9 cellular contexts compared by ENCODE assay signal in the genomic region with DNA sequence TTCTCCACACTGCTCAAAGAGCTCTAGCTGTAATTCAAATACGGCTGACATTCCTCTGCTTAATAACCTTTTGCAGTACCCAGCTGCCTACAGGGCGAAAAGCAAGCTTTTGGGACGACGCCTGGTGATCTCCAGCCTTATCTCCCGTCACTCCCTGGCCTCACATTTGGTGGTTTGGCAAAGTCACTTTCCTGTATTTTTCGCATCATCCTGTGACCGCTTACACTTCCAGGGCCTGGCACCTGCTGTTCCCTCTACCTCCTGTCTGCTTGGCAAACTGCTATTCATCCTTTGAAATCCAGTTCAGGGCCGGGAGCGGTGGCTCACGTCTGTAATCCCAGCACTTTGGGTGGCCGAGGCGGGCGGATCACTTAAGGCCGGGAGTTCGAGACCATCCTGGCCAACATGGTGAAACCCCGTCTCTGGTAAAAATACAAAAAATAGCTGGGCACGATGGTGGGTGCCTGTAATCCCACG. TPM values are rescaled to one million over a fixed set of nuclear protein-coding genes. Genes with fewer than 3 reads are reported as not detected.
DNase-seq lines count a peak whose midpoint lies in the region; FAIRE-seq and TF ChIP-seq lines count a peak whose summit lies in the region.
"Had no signal": no experiment of that assay in that cellular context is flagged by ENCODE, and none has a peak within 500 bp of the region (broad histone marks: within the 10 kb centered on the region; RNA-seq: fewer than 3 reads in every experiment).

No MANE protein-coding gene starts in this region.

- peaks cover 15% of the 10 kb centered on the region for H3K27me3 ChIP-seq in astrocyte (ENCODE audit: insufficient read depth, low read length)
- H3K27me3 ChIP-seq in subcutaneous abdominal adipose tissue (ENCODE audit: control insufficient read depth in 5 of 5, insufficient read depth in 4 of 5, low read length in 5 of 5), result peaks cover 0 to 28% (median 21%) of the 10 kb centered on the region in 5 donors

- H3K9me3 ChIP-seq in astrocyte (ENCODE audit: insufficient read depth, low read depth, low read length) (no peaks in the 10 kb centered on the region), kidney (ENCODE audit: control insufficient read depth in 1 of 2, low read length in 2 of 2) (no peaks in the 10 kb centered on the region), subcutaneous abdominal adipose tissue (ENCODE audit: control insufficient read depth in 5 of 5, low read length in 5 of 5) (no peaks in the 10 kb centered on the region)

- peak overlapping the region; percentile 81 for H2AFZ ChIP-seq in astrocyte (ENCODE audit: low read depth, low read length)

- FAIRE-seq in astrocyte (lab: Jason Lieb, UNC) (no peak), kidney (lab: Jason Lieb, UNC) (no peak), urothelium cell line (lab: Jason Lieb, UNC) (no peak)

- no peak for DNase-seq in activated CD4-positive, alpha-beta T cell treated with anti-CD3 and anti-CD28 coated beads, Interleukin-2, amount 10 ng/mL, durations not matched to agents 7 days and 5 days
- no peak for DNase-seq in activated CD4-positive, alpha-beta T cell treated with anti-CD3 and anti-CD28 coated beads for 1 hour
- DNase-seq in astrocyte (ENCODE audit: low read depth) (no peak), kidney (no peak), urothelium cell line (ENCODE audit: low spot score) (no peak), putamen (ENCODE audit: low spot score) (no peak), NCI-H2029 treated with DMSO at 0.1 percent for 48 hours (lab: John Stamatoyannopoulos, UW) (no peak)

- H3K27ac Mint-ChIP-seq in activated CD4-positive, alpha-beta T cell treated with anti-CD3 and anti-CD28 coated beads, Interleukin-2, amount 10 ng/mL, durations not matched to agents 7 days and 5 days, result peak overlapping the region; percentile 82
- peak overlapping the region; percentile 41 for H3K27ac Mint-ChIP-seq in astrocyte (ENCODE audit: unreplicated experiment)

- H3K27me3 Mint-ChIP-seq in activated CD4-positive, alpha-beta T cell treated with anti-CD3 and anti-CD28 coated beads, Interleukin-2, amount 10 ng/mL, durations not matched to agents 7 days and 5 days, result peaks cover 31% of the 10 kb centered on the region
- H3K27me3 Mint-ChIP-seq in astrocyte (ENCODE audit: low read depth, unreplicated experiment), result peaks cover 22% of the 10 kb centered on the region

- H3K79me2 ChIP-seq in astrocyte (ENCODE audit: insufficient read depth, low read length), result no peaks in the 10 kb centered on the region

- H4K20me1 ChIP-seq in astrocyte (ENCODE audit: insufficient read depth, low read length), result no peaks in the 10 kb centered on the region

- peak overlapping the region; percentile 79 for H3K9ac ChIP-seq in astrocyte (ENCODE audit: low read length)
- peak overlapping the region in 1 of 2 donors; percentile 71 for H3K9ac ChIP-seq in kidney (ENCODE audit: low read length in 2 of 2)
- H3K9ac ChIP-seq in subcutaneous abdominal adipose tissue (ENCODE audit: low read length in 5 of 5), result peak overlapping the region in 1 of 5 donors; percentile 82

- no peaks in the 10 kb centered on the region for H3K36me3 Mint-ChIP-seq in activated CD4-positive, alpha-beta T cell treated with anti-CD3 and anti-CD28 coated beads, Interleukin-2, amount 10 ng/mL, durations not matched to agents 7 days and 5 days (ENCODE audit: low read depth)
- no peaks in the 10 kb centered on the region for H3K36me3 Mint-ChIP-seq in astrocyte (ENCODE audit: low read depth, unreplicated experiment)

- H3K4me1 ChIP-seq in astrocyte (ENCODE audit: insufficient read depth, low read length) (no peaks in the 10 kb centered on the region), kidney (ENCODE audit: control insufficient read depth in 1 of 2, insufficient read depth in 1 of 2, low read depth in 1 of 2, low read length in 2 of 2) (peaks cover 0 to 3% of the 10 kb centered on the region in 2 donors), subcutaneous abdominal adipose tissue (ENCODE audit: control insufficient read depth in 5 of 5, insufficient read depth in 5 of 5, low read length in 5 of 5) (peaks cover 0 to 29% (median 22%) of the 10 kb centered on the region in 5 donors)

- H3K36me3 ChIP-seq in astrocyte (ENCODE audit: insufficient read depth, low read length) (no peaks in the 10 kb centered on the region), kidney (ENCODE audit: control insufficient read depth in 1 of 2, insufficient read depth in 2 of 2, low read length in 2 of 2) (no peaks in the 10 kb centered on the region), subcutaneous abdominal adipose tissue (ENCODE audit: control insufficient read depth in 5 of 5, insufficient read depth in 5 of 5, low read length in 5 of 5) (no peaks in the 10 kb centered on the region)

- intact Hi-C loops in kidney (cut with DNase I), result no loop called here

- H3K4me3 Mint-ChIP-seq in activated CD4-positive, alpha-beta T cell treated with anti-CD3 and anti-CD28 coated beads, Interleukin-2, amount 10 ng/mL, durations not matched to agents 7 days and 5 days, result peak overlapping the region; percentile 64
- H3K4me3 Mint-ChIP-seq in astrocyte (ENCODE audit: unreplicated experiment), result peak overlapping the region; percentile 83

- no peaks in the 10 kb centered on the region for H3K9me3 Mint-ChIP-seq in activated CD4-positive, alpha-beta T cell treated with anti-CD3 and anti-CD28 coated beads, Interleukin-2, amount 10 ng/mL, durations not matched to agents 7 days and 5 days
- no peaks in the 10 kb centered on the region for H3K9me3 Mint-ChIP-seq in astrocyte (ENCODE audit: unreplicated experiment)

- TF ChIP-seq CTCF in astrocyte (IDR thresholded peaks at IDR 0.05; ENCODE audit: insufficient read depth, low read depth, low read length) (no peak), kidney (IDR thresholded peaks at IDR 0.05; ENCODE audit: borderline replicate concordance, extremely low read depth, insufficient read depth) (no peak)

- H3K4me3 ChIP-seq in astrocyte (ENCODE audit: insufficient read depth, low read depth, low read length) (peak overlapping the region; percentile 71), kidney (ENCODE audit: low read length in 2 of 2) (peak overlapping the region; percentile 68 to 76), subcutaneous abdominal adipose tissue (ENCODE audit: low read depth in 1 of 5, low read length in 5 of 5) (peak overlapping the region; percentile 67 to 79 (median 73))

- H3K27ac ChIP-seq in astrocyte (ENCODE audit: low read depth, low read length) (no peak overlapping the region), kidney (ENCODE audit: low read depth in 2 of 2, low read length in 2 of 2) (peak overlapping the region; percentile 23 to 75), subcutaneous abdominal adipose tissue (ENCODE audit: low read depth, low read length) (peak overlapping the region; percentile 72)

- CTCF ChIA-PET in activated CD4-positive, alpha-beta T cell treated with anti-CD3 and anti-CD28 coated beads, Interleukin-2, amount 10 ng/mL, durations not matched to agents 7 days and 5 days (lab: Charles Lee), result interaction anchor here (0.7 kb wide), 1 partner anchor 74 kb away, joined by 3 read pairs; no protein-coding TSS in a partner anchor

- POLR2A ChIA-PET in activated CD4-positive, alpha-beta T cell treated with anti-CD3 and anti-CD28 coated beads, Interleukin-2, amount 10 ng/mL, durations not matched to agents 7 days and 5 days (lab: Charles Lee), result no interaction called here

- H3K4me2 ChIP-seq in astrocyte (ENCODE audit: low read length), result peak overlapping the region; percentile 90

- peaks cover 17% of the 10 kb centered on the region for H3K4me1 Mint-ChIP-seq in activated CD4-positive, alpha-beta T cell treated with anti-CD3 and anti-CD28 coated beads, Interleukin-2, amount 10 ng/mL, durations not matched to agents 7 days and 5 days
- no peaks in the 10 kb centered on the region for H3K4me1 Mint-ChIP-seq in astrocyte (ENCODE audit: low read depth, unreplicated experiment)

RNA-seq across cellular contexts. Expression of a gene that starts 2.7 kb away (rescaled TPM):
- not detected for total RNA-seq in activated CD4-positive, alpha-beta T cell treated with anti-CD3 and anti-CD28 coated beads, Interleukin-2, amount 10 ng/mL, durations not matched to agents 7 days and 5 days
- total RNA-seq in astrocyte, result not detected in 2 replicates
- not detected for total RNA-seq in kidney
- polyA plus RNA-seq in kidney (ENCODE audit: insufficient read depth, low read depth, low replicate concordance), result not detected
- total RNA-seq: dermis microvascular lymphatic vessel endothelial cell had no signal

RNA-seq across cellular contexts. Expression of a gene that starts 12.0 kb away (rescaled TPM):
- under 1 TPM; 0.27 to 0.52 TPM for total RNA-seq in activated CD4-positive, alpha-beta T cell treated with anti-CD3 and anti-CD28 coated beads, Interleukin-2, amount 10 ng/mL, durations not matched to agents 7 days and 5 days
- total RNA-seq in astrocyte (not detected in 2 replicates), kidney (not detected)
- not detected for polyA plus RNA-seq in kidney (ENCODE audit: insufficient read depth, low read depth, low replicate concordance)
- total RNA-seq: dermis microvascular lymphatic vessel endothelial cell had no signal
